In the genomic region with DNA sequence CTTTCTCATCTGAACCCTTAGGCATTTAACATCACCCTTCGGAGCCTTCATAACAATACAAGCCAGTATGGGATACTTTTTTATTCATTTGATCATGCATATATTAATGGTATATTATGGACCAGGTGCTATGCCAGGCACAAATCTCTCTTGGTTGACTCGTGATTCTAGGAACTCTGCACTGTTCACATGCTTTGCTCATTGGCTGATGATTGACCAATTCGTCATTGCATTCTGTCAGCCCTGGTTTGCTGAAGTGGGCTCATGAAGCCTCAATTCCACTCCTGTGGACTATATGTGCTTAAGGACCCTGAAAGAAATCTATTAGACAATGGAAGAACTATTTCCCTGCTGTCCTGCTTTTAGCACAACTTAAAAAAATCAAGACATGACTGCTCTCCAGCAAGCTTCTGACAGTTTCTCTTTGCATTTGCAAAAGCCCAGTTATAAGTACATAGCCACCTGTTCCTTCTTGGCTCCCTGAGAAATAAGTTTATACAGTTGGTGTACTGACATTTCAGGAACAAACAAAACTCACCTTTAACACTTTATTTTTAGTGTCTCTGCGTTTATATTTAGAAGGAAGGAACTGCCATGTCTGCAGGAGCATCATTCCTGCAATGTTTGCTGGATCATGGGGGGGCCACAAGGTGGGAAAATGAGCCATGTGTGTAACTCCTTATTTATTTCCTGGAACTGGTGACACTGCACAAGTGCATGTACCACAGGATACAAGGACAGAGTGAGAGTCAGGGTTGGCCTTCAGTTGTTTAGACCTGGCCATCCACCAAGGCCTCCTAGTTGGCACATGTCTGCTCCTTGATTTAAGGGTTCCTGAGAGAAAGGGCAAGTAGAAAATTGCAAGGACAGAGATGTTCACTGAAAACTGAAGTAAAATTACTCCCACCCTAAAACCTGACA, we compare ENCODE assay signal across 22 cellular contexts.
DNase-seq lines count a peak whose midpoint lies in the region; ATAC-seq, FAIRE-seq and TF ChIP-seq lines count a peak whose summit lies in the region.
"Had no signal": no experiment of that assay in that cellular context is flagged by ENCODE, and none has a peak within 500 bp of the region (broad histone marks: within the 10 kb centered on the region; RNA-seq: fewer than 3 reads in every experiment).

No MANE protein-coding gene starts in this region.

- intact Hi-C loops in breast epithelium (cut with DNase I; ENCODE audit: low total_unique reads) (no loop called here), mammary epithelial cell (cut with micrococcal nuclease) (no loop called here), pancreas (cut with DNase I) (no loop called here)

- H3K4me3 ChIP-seq in breast epithelium (no peak overlapping the region), mammary epithelial cell (replicated peaks in 1 of 3; ENCODE audit: insufficient read depth in 1 of 3, low read depth in 2 of 3, low read length in 3 of 3) (no peak overlapping the region), esophagus (ENCODE audit: low read depth in 1 of 2, low read length in 2 of 2) (no peak overlapping the region), pancreas (no peak overlapping the region)

- in situ Hi-C loops in mammary epithelial cell (cut with MboI; ENCODE audit: low sequenced_read_pairs in 2 of 2) = no loop called here

- H3K79me2 ChIP-seq in mammary epithelial cell (ENCODE audit: insufficient read depth, low read length) = no peaks in the 10 kb centered on the region

- no peak overlapping the region for H3K27ac Mint-ChIP-seq in osteocyte (ENCODE audit: unreplicated experiment)

- no peak for TF ChIP-seq POLR2A in breast epithelium (IDR thresholded peaks at IDR 0.05)

- H3K9me3 ChIP-seq in breast epithelium (no peaks in the 10 kb centered on the region), mammary epithelial cell (replicated peaks; ENCODE audit: insufficient read depth, low read length) (no peaks in the 10 kb centered on the region), esophagus (ENCODE audit: control insufficient read depth in 2 of 2, insufficient read depth in 1 of 2, low read depth in 1 of 2, low read length in 1 of 2) (no peaks in the 10 kb centered on the region), pancreas (no peaks in the 10 kb centered on the region)

- no peaks in the 10 kb centered on the region for H3K9me3 Mint-ChIP-seq in osteocyte (ENCODE audit: unreplicated experiment)

- H4K20me1 ChIP-seq in mammary epithelial cell (ENCODE audit: insufficient read depth, low read length) = no peaks in the 10 kb centered on the region

- peak in 3 of 4 donors; percentile 24 to 74 (median 52) for ATAC-seq in pancreas
- no peak for ATAC-seq in HG02973 (IDR thresholded peaks at IDR 0.05; ENCODE audit: unreplicated experiment)
- ATAC-seq: Panc1 had no signal

- H3K27me3 ChIP-seq in breast epithelium (no peaks in the 10 kb centered on the region), mammary epithelial cell (ENCODE audit: insufficient read depth, low read length) (no peaks in the 10 kb centered on the region), esophagus (ENCODE audit: control insufficient read depth in 1 of 2, insufficient read depth in 2 of 2, low read length in 2 of 2) (no peaks in the 10 kb centered on the region), pancreas (no peaks in the 10 kb centered on the region)

- no peaks in the 10 kb centered on the region for H3K36me3 Mint-ChIP-seq in osteocyte (ENCODE audit: unreplicated experiment)

- CTCF ChIA-PET in mammary epithelial cell (lab: Charles Lee; ENCODE audit: low non-redundant PET) = no interaction called here

- peaks cover 0 to 2% of the 10 kb centered on the region in 2 donors for H3K4me1 ChIP-seq in breast epithelium
- peaks cover 6% of the 10 kb centered on the region for H3K4me1 ChIP-seq in mammary epithelial cell (ENCODE audit: insufficient read depth, low read length)
- H3K4me1 ChIP-seq in esophagus (ENCODE audit: control insufficient read depth in 2 of 2, insufficient read depth in 2 of 2, low read length in 1 of 2) = peaks cover 0 to 3% of the 10 kb centered on the region in 2 donors
- peaks cover 0 to 12% (median 0%) of the 10 kb centered on the region in 3 donors for H3K4me1 ChIP-seq in pancreas

- no peak for FAIRE-seq in pancreas (lab: Jason Lieb, UNC)
- FAIRE-seq: G401.6 had no signal

- WGBS in mammary epithelial cell (ENCODE audit: low coverage, missing lambda C conversion rate) = 74% methylated on average over 4 of the region's 4 CpGs
- WGBS in esophagus, 2 donors = 46 to 50% methylated on average over 4 of the region's 4 CpGs
- 34 to 39% methylated on average over 4 of the region's 4 CpGs for WGBS in pancreas, 2 donors

- H3K27me3 Mint-ChIP-seq in osteocyte (ENCODE audit: unreplicated experiment) = peaks cover 37% of the 10 kb centered on the region

- H3K36me3 ChIP-seq in breast epithelium (no peaks in the 10 kb centered on the region), mammary epithelial cell (ENCODE audit: insufficient read depth, low read length) (no peaks in the 10 kb centered on the region), esophagus (ENCODE audit: control insufficient read depth in 2 of 2, insufficient read depth in 2 of 2, low read length in 1 of 2) (no peaks in the 10 kb centered on the region), pancreas (no peaks in the 10 kb centered on the region)

- H3K4me2 ChIP-seq in mammary epithelial cell (ENCODE audit: insufficient read depth, low read depth, low read length) = no peak overlapping the region
- H3K4me2 ChIP-seq: KMS-11 had no signal

- H3K4me3 Mint-ChIP-seq in osteocyte (ENCODE audit: unreplicated experiment) = no peak overlapping the region

- H3K4me1 Mint-ChIP-seq in osteocyte (ENCODE audit: unreplicated experiment) = no peaks in the 10 kb centered on the region

- H3K27ac ChIP-seq in breast epithelium (peak overlapping the region; percentile 10 to 76), mammary epithelial cell (ENCODE audit: insufficient read depth, low read depth, low read length) (no peak overlapping the region), esophagus (ENCODE audit: low read depth in 2 of 2, low read length in 1 of 2) (peak overlapping the region; percentile 65 to 80), pancreas (no peak overlapping the region)
- H3K27ac ChIP-seq: KMS-11, RWPE1 had no signal

- no peak for TF ChIP-seq CTCF in breast epithelium (IDR thresholded peaks at IDR 0.05)
- no peak for TF ChIP-seq CTCF in mammary epithelial cell (conservative IDR thresholded peaks at IDR 0.05 in 1 of 2, IDR thresholded peaks at IDR 0.05 in 1 of 2; ENCODE audit: extremely low read depth in 1 of 2, insufficient read depth in 1 of 2, low read depth in 1 of 2, low read length in 2 of 2)
- TF ChIP-seq CTCF in pancreas (IDR thresholded peaks at IDR 0.05) = no peak
- TF ChIP-seq CTCF in osteocyte (IDR thresholded peaks at IDR 0.05) = no peak

- DNase-seq in breast epithelium (ENCODE audit: low spot score in 2 of 2) = no peak
- no peak for DNase-seq in mammary epithelial cell
- DNase-seq in pancreas = no peak
- no peak for DNase-seq in KG1 (lab: John Stamatoyannopoulos, UW)
- no peak for DNase-seq in osteocyte (ENCODE audit: extremely low spot score, unreplicated experiment)
- no peak for DNase-seq in D341Med (ENCODE audit: low spot score)
- DNase-seq: 8988T, H7, NCI-H1092, NCI-H1417 treated with DMSO at 0.1 percent for 48 hours, NCI-H1694 treated with DMSO at 0.1 percent for 48 hours, NCI-H2081, NCI-H2227 treated with DMSO at 0.1 percent for 48 hours, NCI-H510A, NCI-H69, SHP77 treated with DMSO at 0.1 percent for 48 hours had no signal

- H2AFZ ChIP-seq in mammary epithelial cell (ENCODE audit: low read depth, low read length) = no peak overlapping the region

- BruUV-seq in mammary epithelial cell (replicated peaks; lab: Mats Ljungman, UMichigan) = no TSS peak

- dilution Hi-C loops in mammary epithelial cell (cut with HindIII; ENCODE audit: low sequenced_read_pairs) = no loop called here

- H3K9ac ChIP-seq in mammary epithelial cell (ENCODE audit: insufficient read depth, low read length) = no peak overlapping the region
- H3K9ac ChIP-seq: KMS-11 had no signal

Comparison
In these comparisons a context has a peak if more than half of its experiments do, and no peak if none do; other contexts are left out.
1. H3K27ac ChIP-seq: peak in breast epithelium (2 of 2) and esophagus (2 of 2); none in mammary epithelial cell (single experiment) and pancreas (0 of 4).